ENCODE assay signal across 16 cellular contexts in genomic region chr20:53786071-53786444, GRCh38.
DNase-seq lines count a peak whose midpoint lies in the region; ATAC-seq, FAIRE-seq and TF ChIP-seq lines count a peak whose summit lies in the region.
"Had no signal": no experiment of that assay in that cellular context is flagged by ENCODE, and none has a peak within 500 bp of the region (broad histone marks: within the 10 kb centered on the region; RNA-seq: fewer than 3 reads in every experiment).

No MANE protein-coding gene starts in this region.

- H4K91ac ChIP-seq in H1 (replicated peaks; ENCODE audit: insufficient read length, low read length): no peak overlapping the region

- no peak for ATAC-seq in HG02798 (IDR thresholded peaks at IDR 0.05; ENCODE audit: poor library complexity, unreplicated experiment)

- H3K4me2 ChIP-seq in H1 (ENCODE audit: insufficient read depth in 1 of 2, low read depth in 2 of 2, low read length in 2 of 2) (no peak overlapping the region), parathyroid adenoma (ENCODE audit: low read length) (no peak overlapping the region)

- no peak overlapping the region for H3K56ac ChIP-seq in H1 (replicated peaks; ENCODE audit: insufficient read length, low read depth, low read length)

- no peaks in the 10 kb centered on the region for H3K79me1 ChIP-seq in H1 (ENCODE audit: low read depth, low read length)

- no peak overlapping the region for H4K5ac ChIP-seq in H1 (ENCODE audit: insufficient read length, low read depth, low read length)

- TF ChIP-seq RAD21 in H1 (IDR thresholded peaks at IDR 0.05 in 1 of 2, conservative IDR thresholded peaks at IDR 0.05 in 1 of 2; ENCODE audit: low read depth in 2 of 2, low read length in 2 of 2): no peak

- no peak for FAIRE-seq in H1 (lab: Jason Lieb, UNC)
- FAIRE-seq: GM12892, GM19239 had no signal

- no peak for TF ChIP-seq POLR2A in H1 (IDR thresholded peaks at IDR 0.05; ENCODE audit: control extremely low read depth in 1 of 2, low read depth in 2 of 2, low read length in 2 of 2)

- POLR2A ChIA-PET in H1 (lab: Charles Lee; ENCODE audit: partially characterized antibody): interaction anchor here (0.8 to 1.6 kb wide), 3 partner anchors 9 to 47 kb away, joined by 3 to 4 read pairs (median 4); no protein-coding TSS in a partner anchor

- H3K4me3 ChIP-seq in H1 (ENCODE audit: extremely low read depth in 1 of 4, insufficient read depth in 2 of 4, low read depth in 3 of 4, low read length in 4 of 4) (no peak overlapping the region), parathyroid adenoma (ENCODE audit: low read depth, low read length) (no peak overlapping the region), BE2C (ENCODE audit: low read depth, low read length) (no peak overlapping the region)
- H3K4me3 ChIP-seq: cardiac muscle cell, GM23248, lower lobe of right lung had no signal

- no peaks in the 10 kb centered on the region for H3K36me3 ChIP-seq in H1 (ENCODE audit: control insufficient read depth in 2 of 4, insufficient read depth in 4 of 4, low read length in 3 of 4)
- no peaks in the 10 kb centered on the region for H3K36me3 ChIP-seq in parathyroid adenoma (ENCODE audit: control insufficient read depth, insufficient read depth, low read length)
- no peaks in the 10 kb centered on the region for H3K36me3 ChIP-seq in BE2C
- H3K36me3 ChIP-seq: cardiac muscle cell, lower lobe of right lung had no signal

- TF ChIP-seq CTCF in H1 (IDR thresholded peaks at IDR 0.05; ENCODE audit: control extremely low read depth in 1 of 3, insufficient read depth in 1 of 3, low read depth in 1 of 3, low read length in 3 of 3) (no peak), parathyroid adenoma (IDR thresholded peaks at IDR 0.05) (no peak), BE2C (IDR thresholded peaks at IDR 0.05; ENCODE audit: low read depth, low read length) (no peak)

- H3K27me3 ChIP-seq in H1 (replicated peaks in 1 of 4; ENCODE audit: control insufficient read depth in 3 of 4, extremely low read depth in 1 of 4, insufficient read depth in 3 of 4, low read length in 3 of 4) (no peaks in the 10 kb centered on the region), parathyroid adenoma (ENCODE audit: control insufficient read depth, insufficient read depth, low read length) (no peaks in the 10 kb centered on the region), BE2C (no peaks in the 10 kb centered on the region)
- H3K27me3 ChIP-seq: cardiac muscle cell had no signal

- no peak overlapping the region for H2BK12ac ChIP-seq in H1 (ENCODE audit: low read depth, low read length)

- no peak overlapping the region for H4K8ac ChIP-seq in H1 (ENCODE audit: extremely low read depth, insufficient read depth, low read length)

- H3K9me3 ChIP-seq in H1 (ENCODE audit: insufficient read depth in 2 of 2, low read depth in 1 of 2, low read length in 1 of 2) (no peaks in the 10 kb centered on the region), parathyroid adenoma (ENCODE audit: control insufficient read depth, low read length) (no peaks in the 10 kb centered on the region), BE2C (no peaks in the 10 kb centered on the region)
- H3K9me3 ChIP-seq: lower lobe of right lung had no signal

- 83% methylated on average over 3 of the region's 3 CpGs; no CpG with 5 or more reads in 1 of the 2 experiments for WGBS in H1 (ENCODE audit: extremely low coverage in 1 of 2, insufficient coverage in 1 of 2, insufficient read length in 1 of 2, insufficient replicate concordance in 2 of 2, low coverage in 1 of 2, low lambda C conversion rate in 2 of 2, missing lambda C conversion rate in 1 of 2), 2 experiments

- H3K18ac ChIP-seq in H1 (ENCODE audit: extremely low read depth, low read length): no peak overlapping the region

- no peak overlapping the region for H3K23ac ChIP-seq in H1 (ENCODE audit: insufficient read length)

- no peak overlapping the region for H2BK120ac ChIP-seq in H1 (replicated peaks; ENCODE audit: low read depth, low read length)

- H3K14ac ChIP-seq in H1 (ENCODE audit: insufficient read length): no peak overlapping the region

- no peak for TF ChIP-seq EP300 in H1 (IDR thresholded peaks at IDR 0.05; ENCODE audit: borderline replicate concordance in 1 of 2, low read depth in 2 of 2, low read length in 2 of 2)

- no peak overlapping the region for H3K4ac ChIP-seq in H1 (replicated peaks; ENCODE audit: insufficient read length, low read depth, low read length)

- peaks cover 0 to 11% (median 9%) of the 10 kb centered on the region in 4 experiments; a peak in 5 of 7 replicates for H3K4me1 ChIP-seq in H1 (replicated peaks in 1 of 4; ENCODE audit: control insufficient read depth in 3 of 4, insufficient read depth in 4 of 4, low read length in 3 of 4)
- peaks cover 15% of the 10 kb centered on the region for H3K4me1 ChIP-seq in parathyroid adenoma
- no peaks in the 10 kb centered on the region; the same call in 1 of the 2 replicates for H3K4me1 ChIP-seq in BE2C

- H3K27ac ChIP-seq in H1 (ENCODE audit: low read depth, low read length) (no peak overlapping the region), parathyroid adenoma (peak overlapping the region; percentile 11)
- H3K27ac ChIP-seq: cardiac muscle cell, GM23248, HL-60, lower lobe of right lung had no signal

- H4K20me1 ChIP-seq in H1 (replicated peaks in 1 of 2; ENCODE audit: control insufficient read depth in 1 of 2, insufficient read depth in 2 of 2, low read length in 2 of 2): no peaks in the 10 kb centered on the region

- H3K9ac ChIP-seq in H1 (replicated peaks in 1 of 4; ENCODE audit: extremely low read depth in 1 of 4, low read depth in 3 of 4, low read length in 3 of 4) (no peak overlapping the region), parathyroid adenoma (no peak overlapping the region)
- H3K9ac ChIP-seq: GM23248 had no signal

- no peaks in the 10 kb centered on the region for H3K23me2 ChIP-seq in H1 (ENCODE audit: low read depth, low read length)

- H2AFZ ChIP-seq in H1 (ENCODE audit: low read length) (peak overlapping the region; percentile 20; the same call in 1 of the 2 replicates), parathyroid adenoma (peak overlapping the region; percentile 54)

- no peak overlapping the region for H2AK5ac ChIP-seq in H1 (ENCODE audit: low read depth, low read length)

- CTCF ChIA-PET in H1 (lab: Charles Lee; ENCODE audit: partially characterized antibody): interaction anchor here (0.8 to 1.8 kb wide), 6 partner anchors 10 to 205 kb away, joined by 3 to 6 read pairs (median 4); no protein-coding TSS in a partner anchor

- H3K79me2 ChIP-seq in H1 (ENCODE audit: control insufficient read depth in 1 of 2, insufficient read depth in 2 of 2, low read length in 2 of 2) (no peaks in the 10 kb centered on the region), parathyroid adenoma (no peaks in the 10 kb centered on the region)

- no peak overlapping the region for H2BK20ac ChIP-seq in H1 (ENCODE audit: low read length)

- no peak overlapping the region for H2BK5ac ChIP-seq in H1 (ENCODE audit: low read depth, low read length)

- DNase-seq in DMS153 (lab: John Stamatoyannopoulos, UW) (peak; percentile 81), NCI-H1105 treated with DMSO at 0.1 percent for 48 hours (lab: John Stamatoyannopoulos, UW) (peak; percentile 48), H1 (ENCODE audit: low read depth in 1 of 2, low spot score in 2 of 2) (no peak), cerebellum (ENCODE audit: low spot score) (no peak), BE2C (no peak), hypothalamus (lab: John Stamatoyannopoulos, UW) (no peak)
- DNase-seq: GM23248, lower lobe of right lung, NCI-H524 treated with DMSO at 0.1 percent for 48 hours, SHP77 treated with DMSO at 0.1 percent for 48 hours had no signal

- H2BK15ac ChIP-seq in H1 (ENCODE audit: low read length): no peak overlapping the region

TF ChIP-seq in H1, 55 proteins besides CTCF, POLR2A, EP300 and RAD21:
- TF ChIP-seq SRF (IDR thresholded peaks at IDR 0.05; ENCODE audit: low read depth, low read length) (no peak), KDM5A (IDR thresholded peaks at IDR 0.05; ENCODE audit: low read length) (no peak), SIN3A (conservative IDR thresholded peaks at IDR 0.05 in 1 of 2, IDR thresholded peaks at IDR 0.05 in 1 of 2; ENCODE audit: low read depth in 1 of 2, low read length in 2 of 2) (no peak), SAP30 (IDR thresholded peaks at IDR 0.05; ENCODE audit: insufficient read depth, insufficient replicate concordance, low read length) (no peak), RNF2 (IDR thresholded peaks at IDR 0.05; ENCODE audit: borderline replicate concordance, low read depth, low read length, missing control alignments, poor library complexity, severe bottlenecking) (no peak), HDAC6 (IDR thresholded peaks at IDR 0.05; ENCODE audit: low read depth, low read length) (no peak), CEBPB (IDR thresholded peaks at IDR 0.05; ENCODE audit: low read depth, low read length) (no peak), CBX5 (IDR thresholded peaks at IDR 0.05; ENCODE audit: low read depth, low read length) (no peak), JUND (IDR thresholded peaks at IDR 0.05; ENCODE audit: low read length) (no peak), USF2 (IDR thresholded peaks at IDR 0.05; ENCODE audit: low read length) (no peak), CHD1 (IDR thresholded peaks at IDR 0.05; ENCODE audit: low read depth, low read length) (no peak), RXRA (IDR thresholded peaks at IDR 0.05; ENCODE audit: insufficient read depth, low read depth, low read length) (no peak), FOSL1 (IDR thresholded peaks at IDR 0.05; ENCODE audit: insufficient read depth, low read depth, low read length) (no peak), CBX8 (IDR thresholded peaks at IDR 0.05; ENCODE audit: borderline replicate concordance, low read depth, low read length) (no peak), ATF3 (IDR thresholded peaks at IDR 0.05; ENCODE audit: insufficient read depth, low read depth, low read length) (no peak), TBP (IDR thresholded peaks at IDR 0.05; ENCODE audit: low read depth, low read length) (no peak), POLR2AphosphoS5 (IDR thresholded peaks at IDR 0.05; ENCODE audit: low read depth, low read length) (no peak)
TF ChIP-seq in H1: peak in this region for 0.

Comparison
In these comparisons a context has a peak if more than half of its experiments do, and no peak if none do; other contexts are left out.
1. DNase-seq: peak in DMS153 (single experiment) and NCI-H1105 treated with DMSO at 0.1 percent for 48 hours (single experiment); none in H1 (0 of 2), cerebellum (single experiment), BE2C (single experiment) and hypothalamus (0 of 51).